In genomic region chr6:8064638-8065518, GRCh38 we compare ENCODE assay signal across 8 cellular contexts. TPM values are rescaled to one million over a fixed set of nuclear protein-coding genes. Genes with fewer than 3 reads are reported as not detected.
DNase-seq lines count a peak whose midpoint lies in the region; ATAC-seq, FAIRE-seq and TF ChIP-seq lines count a peak whose summit lies in the region.

No MANE protein-coding gene starts in this region.

- peak; percentile 4 to 14; a peak in 2 of 4 replicates for TF ChIP-seq RAD21 in K562 (CRISPR knock-in tag; conservative IDR thresholded peaks at IDR 0.05 in 1 of 2, IDR thresholded peaks at IDR 0.05 in 1 of 2)

- H3K4me1 ChIP-seq in BLaER1 treated with 17β-estradiol and CSF1 and Interleukin-3, amounts not matched to agents 10 nM and 100 nM = peaks cover 9 to 31% (median 23%) of the 10 kb centered on the region in 10 experiments
- H3K4me1 ChIP-seq in K562 (replicated peaks in 1 of 2; ENCODE audit: control insufficient read depth in 2 of 2, insufficient read depth in 2 of 2, low read length in 2 of 2) (peaks cover 7 to 13% of the 10 kb centered on the region in 2 experiments), mononuclear cell (ENCODE audit: insufficient read depth, low read length) (peaks cover 11% of the 10 kb centered on the region)

- TF ChIP-seq POLR2A in K562 (conservative IDR thresholded peaks at IDR 0.05) = no peak

- no peak for FAIRE-seq in K562 (lab: Jason Lieb, UNC)

- DNase-seq in K562 (ENCODE audit: extremely low read depth in 1 of 4, low spot score in 3 of 4) = peak in 1 of 4 experiments; percentile 28
- DNase-seq in NAMALWA (ENCODE audit: low spot score) = no peak
- no peak for DNase-seq in NCI-H1930 (lab: John Stamatoyannopoulos, UW)
- DNase-seq in NCI-H1694 (lab: John Stamatoyannopoulos, UW) = no peak

- H3K27me3 ChIP-seq in BLaER1 treated with 17β-estradiol and CSF1 and Interleukin-3, amounts not matched to agents 10 nM and 100 nM = no peaks in the 10 kb centered on the region
- no peaks in the 10 kb centered on the region; a peak in 1 of 5 replicates for H3K27me3 ChIP-seq in K562 (ENCODE audit: control insufficient read depth in 2 of 2, insufficient read depth in 2 of 2, low read length in 2 of 2)
- H3K27me3 ChIP-seq in mononuclear cell (ENCODE audit: insufficient read depth, low read length) = no peaks in the 10 kb centered on the region

- H4K20me1 ChIP-seq in BLaER1 treated with 17β-estradiol and CSF1 and Interleukin-3, amounts not matched to agents 10 nM and 100 nM = no peaks in the 10 kb centered on the region
- H4K20me1 ChIP-seq in K562 (replicated peaks; ENCODE audit: control insufficient read depth, insufficient read depth, low read length) = no peaks in the 10 kb centered on the region

- 65% methylated on average over 7 of the region's 7 CpGs for WGBS in K562 (ENCODE audit: insufficient coverage, low coverage, missing lambda C conversion rate)

- ATAC-seq in HG02885 (IDR thresholded peaks at IDR 0.05; ENCODE audit: poor library complexity, unreplicated experiment) (peak; percentile 2), K562 (no peak), HG03139 (IDR thresholded peaks at IDR 0.05; ENCODE audit: unreplicated experiment) (no peak)

- peaks cover 6 to 25% (median 21%) of the 10 kb centered on the region in 11 experiments; a peak in 21 of 22 replicates for H3K36me3 ChIP-seq in BLaER1 treated with 17β-estradiol and CSF1 and Interleukin-3, amounts not matched to agents 10 nM and 100 nM
- peaks cover 24% of the 10 kb centered on the region for H3K36me3 ChIP-seq in K562 (ENCODE audit: control insufficient read depth, insufficient read depth, low read length)

- CTCF ChIA-PET in K562 (lab: Yijun Ruan, JAX; ENCODE audit: low intra/inter-chr PET ratio) = no interaction called here

- H3K9ac ChIP-seq in BLaER1 treated with 17β-estradiol and CSF1 and Interleukin-3, amounts not matched to agents 10 nM and 100 nM = peak overlapping the region; percentile 84 to 97 (median 92)
- H3K9ac ChIP-seq in K562 (ENCODE audit: insufficient read depth in 1 of 2, low read depth in 2 of 2, low read length in 2 of 2) = peak overlapping the region in 1 of 2 experiments; percentile 95; a peak in 2 of 4 replicates

- TF ChIP-seq CTCF in K562 (IDR thresholded peaks at IDR 0.05 in 2 of 3, conservative IDR thresholded peaks at IDR 0.05 in 1 of 3; ENCODE audit: insufficient read depth in 2 of 3, low read depth in 1 of 3, low read length in 3 of 3) = no peak

- BruUV-seq in K562 (replicated peaks; lab: Mats Ljungman, UMichigan) = TSS peak; percentile 80

- in situ Hi-C loops in K562 (cut with MboI) = no loop called here

- peak overlapping the region; percentile 81 to 97 (median 85) for H3K4me3 ChIP-seq in BLaER1 treated with 17β-estradiol and CSF1 and Interleukin-3, amounts not matched to agents 10 nM and 100 nM
- H3K4me3 ChIP-seq in K562 = peak overlapping the region; percentile 78
- peak overlapping the region; percentile 90 for H3K4me3 ChIP-seq in mononuclear cell (ENCODE audit: low read length)

- peak overlapping the region; percentile 96 for H2AFZ ChIP-seq in K562 (ENCODE audit: low read depth, low read length)

- peak overlapping the region; percentile 76 to 96 (median 92) for H3K27ac ChIP-seq in BLaER1 treated with 17β-estradiol and CSF1 and Interleukin-3, amounts not matched to agents 10 nM and 100 nM
- peak overlapping the region; percentile 81 for H3K27ac ChIP-seq in K562 (ENCODE audit: extremely low read depth, low read depth, low read length)

- H3K79me2 ChIP-seq in K562 (ENCODE audit: control insufficient read depth, insufficient read depth, low read length) = peaks cover 24% of the 10 kb centered on the region

- POLR2A ChIA-PET in K562 (lab: Yijun Ruan, JAX) = interaction anchor here (0.6 to 2.4 kb wide), 4 partner anchors 12 to 104 kb away, joined by 3 to 12 read pairs (median 8); no protein-coding TSS in a partner anchor

- peak overlapping the region; percentile 69 to 84 (median 78) for H3K4me2 ChIP-seq in BLaER1 treated with 17β-estradiol and CSF1 and Interleukin-3, amounts not matched to agents 10 nM and 100 nM
- H3K4me2 ChIP-seq in K562 (ENCODE audit: insufficient read depth, low read length) = peak overlapping the region; percentile 99

- no peaks in the 10 kb centered on the region for H3K9me1 ChIP-seq in K562 (ENCODE audit: control insufficient read depth, insufficient read depth, low read length)

- intact Hi-C loops in K562 (cut with micrococcal nuclease) = loop anchor here (2.0 to 5.0 kb wide), 5 partner anchors 38 to 343 kb away; partner anchors contain the start of genes EEF1E1 and TXNDC5

- H3K9me3 ChIP-seq in BLaER1 treated with 17β-estradiol and CSF1 and Interleukin-3, amounts not matched to agents 10 nM and 100 nM (replicated peaks in 1 of 11) = no peaks in the 10 kb centered on the region
- H3K9me3 ChIP-seq in K562 (replicated peaks; ENCODE audit: control insufficient read depth, insufficient read depth, low read depth, low read length) = 0 out of 2 replicates have a peak, but pooled peaks cover 2% of the 10 kb centered on the region
- no peaks in the 10 kb centered on the region for H3K9me3 ChIP-seq in mononuclear cell (ENCODE audit: low read depth, low read length)

- no peak for TF ChIP-seq EP300 in K562 (IDR thresholded peaks at IDR 0.05; ENCODE audit: low read length)

TF ChIP-seq in K562, 482 proteins besides CTCF, POLR2A, EP300 and RAD21 (continues in another document):
- TF ChIP-seq ZNF431 (CRISPR knock-in tag; IDR thresholded peaks at IDR 0.05) (no peak), BRD4 (IDR thresholded peaks at IDR 0.05) (peak; percentile 86; the same call in 1 of the 2 replicates), CBX3 (IDR thresholded peaks at IDR 0.05; ENCODE audit: borderline replicate concordance in 1 of 2, low read length in 2 of 2) (peak in 1 of 2 experiments; percentile 2; a peak in 1 of 3 replicates), TAF9B (IDR thresholded peaks at IDR 0.05; ENCODE audit: partially characterized antibody) (peak; percentile 53), ZBTB43 (CRISPR knock-in tag; IDR thresholded peaks at IDR 0.05) (no peak), ARNT (IDR thresholded peaks at IDR 0.05) (0 out of 4 replicates have a peak, but pooled peaks of 1 of the 2 experiments have one; percentile 21), THRAP3 (IDR thresholded peaks at IDR 0.05; ENCODE audit: borderline replicate concordance) (0 out of 2 replicates have a peak, but pooled peaks have one; percentile 44), ZNF24 (IDR thresholded peaks at IDR 0.05) (no peak), ZNF589 (CRISPR knock-in tag; IDR thresholded peaks at IDR 0.05; ENCODE audit: low read depth) (0 out of 2 replicates have a peak, but pooled peaks have one; percentile 46), NCOA2 (IDR thresholded peaks at IDR 0.05; ENCODE audit: partially characterized antibody in 2 of 2) (peak in 1 of 2 experiments; percentile 37)

RNA-seq across cellular contexts. Expression of gene BLOC1S5, which starts 0.7 kb away (rescaled TPM):
- total RNA-seq in K562 (2011; cell fraction: chromatin; rRNA removed; ENCODE audit: low replicate concordance) = 10.1 and 22.8 TPM in 2 replicates
- total RNA-seq in K562 (2011; cell fraction: nucleolus; rRNA removed) = 5.3 and 5.5 TPM in 2 replicates
- total RNA-seq in K562 (2011; cell fraction: nucleoplasm; rRNA removed) = 13.9 and 19.7 TPM in 2 replicates
- total RNA-seq in K562 (2014; rRNA removed) (23.6 and 24.3 TPM in 2 replicates), K562 (2014; rRNA removed; fragmentation: Illumina TruSeq; extraction: Trizol) (29.6 and 32.8 TPM in 2 replicates), K562 (2015; rRNA removed; fragmentation: Illumina TruSeq; extraction: Trizol) (28.6 and 32.6 TPM in 2 replicates), K562 (2021) (22.1 and 27.7 TPM in 2 replicates), mononuclear cell (7.1 TPM)
- polyA plus RNA-seq in K562 (2011; rRNA removed) (19.9 and 27.9 TPM in 2 replicates), K562 (2014; fragmentation: Illumina TruSeq; extraction: Trizol) (32.4 and 41.0 TPM in 2 replicates), K562 (2014; fragmentation: Nextera tagmentation; extraction: Ambion mirVana) (10 to 100 TPM in 1 of 2 experiments, 1 to 10 TPM in 1; 8.5 to 13.1 TPM), K562 (2014; rRNA removed) (16.7 and 22.6 TPM in 2 replicates)
- 5.5 and 7.7 TPM in 2 replicates for polyA plus RNA-seq in K562 (2011; cell fraction: cytosol; rRNA removed)
- 2.7 and 3.7 TPM in 2 replicates for polyA plus RNA-seq in K562 (2011; cell fraction: nucleus; rRNA removed)
- 19.8 and 21.9 TPM in 2 replicates for polyA plus RNA-seq in K562 (2012)
- 35.4 and 37.7 TPM in 2 replicates for polyA minus RNA-seq in K562 (2011; rRNA and poly(A)+ RNA removed)
- polyA minus RNA-seq in K562 (2011; cell fraction: cytosol; rRNA and poly(A)+ RNA removed) = 6.5 and 7.5 TPM in 2 replicates
- 6.3 and 8.9 TPM in 2 replicates for polyA minus RNA-seq in K562 (2011; cell fraction: nucleus; rRNA and poly(A)+ RNA removed)

RNA-seq across cellular contexts. Expression of gene EEF1E1, which starts 37.5 kb away (rescaled TPM):
- total RNA-seq in K562 (2011; cell fraction: chromatin; rRNA removed; ENCODE audit: low replicate concordance) = 49.0 and 93.0 TPM in 2 replicates
- total RNA-seq in K562 (2011; cell fraction: nucleolus; rRNA removed) = 41.2 and 52.1 TPM in 2 replicates
- 66.7 and 82.7 TPM in 2 replicates for total RNA-seq in K562 (2011; cell fraction: nucleoplasm; rRNA removed)
- 131 and 162 TPM in 2 replicates for total RNA-seq in K562 (2014; rRNA removed)
- total RNA-seq in K562 (2014; rRNA removed; fragmentation: Illumina TruSeq; extraction: Trizol) = 327 and 355 TPM in 2 replicates
- total RNA-seq in K562 (2015; rRNA removed; fragmentation: Illumina TruSeq; extraction: Trizol) = 239 and 263 TPM in 2 replicates
- total RNA-seq in K562 (2021) = 135 and 150 TPM in 2 replicates
- polyA plus RNA-seq in K562 (2011; rRNA removed) = 262 and 338 TPM in 2 replicates
- 118 and 166 TPM in 2 replicates for polyA plus RNA-seq in K562 (2011; cell fraction: cytosol; rRNA removed)
- 46.5 and 86.2 TPM in 2 replicates for polyA plus RNA-seq in K562 (2011; cell fraction: nucleus; rRNA removed)
- polyA plus RNA-seq in K562 (2012) = 176 and 223 TPM in 2 replicates
- 219 and 229 TPM in 2 replicates for polyA plus RNA-seq in K562 (2014; fragmentation: Illumina TruSeq; extraction: Trizol)
- 1,000 to 10,000 TPM; 1,212 to 1,355 TPM for polyA plus RNA-seq in K562 (2014; fragmentation: Nextera tagmentation; extraction: Ambion mirVana)
- 302 and 419 TPM in 2 replicates for polyA plus RNA-seq in K562 (2014; rRNA removed)
- polyA minus RNA-seq in K562 (2011; rRNA and poly(A)+ RNA removed) = 106 and 107 TPM in 2 replicates
- 28.8 and 41.5 TPM in 2 replicates for polyA minus RNA-seq in K562 (2011; cell fraction: cytosol; rRNA and poly(A)+ RNA removed)
- 39.9 and 68.0 TPM in 2 replicates for polyA minus RNA-seq in K562 (2011; cell fraction: nucleus; rRNA and poly(A)+ RNA removed)
- total RNA-seq in mononuclear cell = 25.2 TPM
